In genomic region chr7:44348300-44348699, GRCh38 we compare ENCODE assay signal across 7 cellular contexts. TPM values are rescaled to one million over a fixed set of nuclear protein-coding genes. Genes with fewer than 3 reads are reported as not detected.
DNase-seq lines count a peak whose midpoint lies in the region; ATAC-seq lines count a peak whose summit lies in the region.

No MANE protein-coding gene starts in this region.

- in situ Hi-C loops in G401 (cut with HindIII; ENCODE audit: low sequenced_read_pairs): no loop called here

- DNase-seq in G401 (ENCODE audit: low spot score) (peak; percentile 10), HT-29 (ENCODE audit: low spot score) (peak; percentile 44), left lobe of liver (ENCODE audit: low spot score) (no peak), LoVo (ENCODE audit: low spot score) (no peak)

- ATAC-seq in activated T-helper 17 cell treated with anti-CD3 and anti-CD28 coated beads, Interleukin-2, amount 50 U/mL, for 72 hours (replicated peaks): peak; percentile 37
- ATAC-seq in left lobe of liver: peak; percentile 14
- ATAC-seq in HG03280 (IDR thresholded peaks at IDR 0.05; ENCODE audit: unreplicated experiment): no peak
- ATAC-seq in GM18870 (IDR thresholded peaks at IDR 0.05; ENCODE audit: unreplicated experiment): no peak

- H3K9me3 Mint-ChIP-seq in activated T-helper 17 cell treated with anti-CD3 and anti-CD28 coated beads, Interleukin-2, amount 50 U/mL, for 72 hours: no peaks in the 10 kb centered on the region

- H3K4me3 Mint-ChIP-seq in activated T-helper 17 cell treated with anti-CD3 and anti-CD28 coated beads, Interleukin-2, amount 50 U/mL, for 72 hours: no peak overlapping the region

- peaks cover 8% of the 10 kb centered on the region for H3K27me3 Mint-ChIP-seq in activated T-helper 17 cell treated with anti-CD3 and anti-CD28 coated beads, Interleukin-2, amount 50 U/mL, for 72 hours

- no peaks in the 10 kb centered on the region for H3K36me3 Mint-ChIP-seq in activated T-helper 17 cell treated with anti-CD3 and anti-CD28 coated beads, Interleukin-2, amount 50 U/mL, for 72 hours (ENCODE audit: low read depth)

- no peaks in the 10 kb centered on the region for H3K4me1 Mint-ChIP-seq in activated T-helper 17 cell treated with anti-CD3 and anti-CD28 coated beads, Interleukin-2, amount 50 U/mL, for 72 hours

- no peak overlapping the region for H3K27ac Mint-ChIP-seq in activated T-helper 17 cell treated with anti-CD3 and anti-CD28 coated beads, Interleukin-2, amount 50 U/mL, for 72 hours

RNA-seq across cellular contexts. Expression of gene CAMK2B, which starts 22.9 kb away (rescaled TPM):
- 0.06 and 2.2 TPM in 2 replicates for total RNA-seq in G401 (2014; rRNA removed; shearing (Covaris generic))
- total RNA-seq in HT-29 (2014; rRNA removed; shearing (Covaris generic)): 1.8 and 1.9 TPM in 2 replicates
- 1 to 10 TPM; 1.0 to 1.7 TPM for total RNA-seq in activated T-helper 17 cell treated with anti-CD3 and anti-CD28 coated beads, Interleukin-2, amount 50 U/mL, for 72 hours
- 5.0 TPM for total RNA-seq in left lobe of liver

Comparison
In these comparisons a context has a peak if more than half of its experiments do, and no peak if none do; other contexts are left out.
1. DNase-seq: peak in G401 (single experiment) and HT-29 (single experiment); none in left lobe of liver (single experiment) and LoVo (single experiment).
2. ATAC-seq: peak in activated T-helper 17 cell treated with anti-CD3 and anti-CD28 coated beads, Interleukin-2, amount 50 U/mL, for 72 hours (single experiment) and left lobe of liver (single experiment); none in HG03280 (single experiment) and GM18870 (single experiment).